ENCODE assay signal across 29 cellular contexts in genomic region chr12:30930238-30931010, GRCh38. TPM values are rescaled to one million over a fixed set of nuclear protein-coding genes. Genes with fewer than 3 reads are reported as not detected.
DNase-seq lines count a peak whose midpoint lies in the region; TF ChIP-seq lines count a peak whose summit lies in the region.
"Had no signal": no experiment of that assay in that cellular context is flagged by ENCODE, and none has a peak within 500 bp of the region (broad histone marks: within the 10 kb centered on the region; RNA-seq: fewer than 3 reads in every experiment).

No MANE protein-coding gene starts in this region.

- peaks cover 9% of the 10 kb centered on the region for H3K36me3 Mint-ChIP-seq in glutamatergic neuron (ENCODE audit: unreplicated experiment)
- H3K36me3 Mint-ChIP-seq: immature natural killer cell, T-cell had no signal

- H3K9me3 Mint-ChIP-seq in glutamatergic neuron (ENCODE audit: unreplicated experiment): peaks cover 23% of the 10 kb centered on the region
- H3K9me3 Mint-ChIP-seq: activated naive CD4-positive, alpha-beta T cell treated with anti-CD3 and anti-CD28 coated beads for 36 hours; activated T-cell treated with anti-CD3 and anti-CD28 coated beads, Interleukin-2, amount 50 U/mL, for 4 hours; immature natural killer cell; T-cell had no signal

- H3K4me1 Mint-ChIP-seq in glutamatergic neuron (ENCODE audit: low read depth, unreplicated experiment): peaks cover 59% of the 10 kb centered on the region

- H3K27me3 Mint-ChIP-seq in glutamatergic neuron (ENCODE audit: unreplicated experiment): peaks cover 12% of the 10 kb centered on the region

- TF ChIP-seq CTCF in glutamatergic neuron (IDR thresholded peaks at IDR 0.05; ENCODE audit: partially characterized antibody, unreplicated experiment): no peak

- H3K4me3 Mint-ChIP-seq in glutamatergic neuron (ENCODE audit: unreplicated experiment): peak overlapping the region; percentile 58
- H3K4me3 Mint-ChIP-seq: activated naive CD4-positive, alpha-beta T cell treated with anti-CD3 and anti-CD28 coated beads for 36 hours; activated T-cell treated with anti-CD3 and anti-CD28 coated beads, Interleukin-2, amount 50 U/mL, for 4 hours; B cell; immature natural killer cell; T-cell had no signal

- peak; percentile 27 for DNase-seq in NCI-H510A treated with DMSO at 0.1 percent for 48 hours (lab: John Stamatoyannopoulos, UW)
- no peak for DNase-seq in NCI-H510A (lab: John Stamatoyannopoulos, UW)
- DNase-seq in SHP77 treated with DMSO at 0.1 percent for 48 hours (lab: John Stamatoyannopoulos, UW): peak; percentile 60
- DNase-seq in glutamatergic neuron: no peak
- peak; percentile 48 for DNase-seq in pulmonary artery endothelial cell (ENCODE audit: low read depth, low spot score)
- DNase-seq in activated CD4-positive, alpha-beta T cell treated with anti-CD3 and anti-CD28 coated beads for 48 hours: no peak
- no peak for DNase-seq in A172 (ENCODE audit: low spot score)
- DNase-seq in RKO (ENCODE audit: low spot score): no peak
- DNase-seq: activated CD4-positive, CD25-positive, alpha-beta regulatory T cell treated with anti-CD3 and anti-CD28 coated beads, Interleukin-2, amount 50 U/mL, for 72 hours; activated CD8-positive, alpha-beta memory T cell treated with anti-CD3 and anti-CD28 coated beads for 24 hours; activated naive CD4-positive, alpha-beta T cell treated with anti-CD3 and anti-CD28 coated beads for 36 hours; activated T-cell treated with anti-CD3 and anti-CD28 coated beads, Interleukin-2, amount 50 U/mL, for 4 hours; anterior cingulate cortex; COR-L47; dorsolateral prefrontal cortex; foreskin fibroblast; HCEC 1CT; immature natural killer cell; lower lobe of right lung; MV-4-11; NCI-H2081; NCI-H526 treated with DMSO at 0.1 percent for 48 hours; occipital lobe; SIG-M5; stomach; T-cell; trophoblast cell had no signal

- H3K27ac Mint-ChIP-seq in glutamatergic neuron (ENCODE audit: unreplicated experiment): peak overlapping the region; percentile 80
- H3K27ac Mint-ChIP-seq: activated naive CD4-positive, alpha-beta T cell treated with anti-CD3 and anti-CD28 coated beads for 36 hours; B cell; immature natural killer cell; T-cell had no signal

RNA-seq across cellular contexts. Expression of gene TSPAN11, which starts 3.9 kb away (rescaled TPM):
- total RNA-seq in glutamatergic neuron (ENCODE audit: unreplicated experiment): 31.0 TPM
- total RNA-seq in pulmonary artery endothelial cell: 0.28 and 2.2 TPM in 2 replicates
- total RNA-seq in A172 (2014; rRNA removed; shearing (Covaris generic)): not detected in 2 replicates
- total RNA-seq: activated naive CD4-positive, alpha-beta T cell treated with anti-CD3 and anti-CD28 coated beads for 36 hours; activated T-cell treated with anti-CD3 and anti-CD28 coated beads, Interleukin-2, amount 50 U/mL, for 4 hours; B cell; Daoy; T-cell had no signal

Comparison
In these comparisons a context has a peak if more than half of its experiments do, and no peak if none do; other contexts are left out.
1. DNase-seq: peak in NCI-H510A treated with DMSO at 0.1 percent for 48 hours (single experiment), SHP77 treated with DMSO at 0.1 percent for 48 hours (single experiment) and pulmonary artery endothelial cell (single experiment); none in NCI-H510A (single experiment), glutamatergic neuron (single experiment), activated CD4-positive, alpha-beta T cell treated with anti-CD3 and anti-CD28 coated beads for 48 hours (single experiment), A172 (single experiment) and RKO (single experiment).